ENCODE assay signal across 17 cellular contexts in the genomic region with DNA sequence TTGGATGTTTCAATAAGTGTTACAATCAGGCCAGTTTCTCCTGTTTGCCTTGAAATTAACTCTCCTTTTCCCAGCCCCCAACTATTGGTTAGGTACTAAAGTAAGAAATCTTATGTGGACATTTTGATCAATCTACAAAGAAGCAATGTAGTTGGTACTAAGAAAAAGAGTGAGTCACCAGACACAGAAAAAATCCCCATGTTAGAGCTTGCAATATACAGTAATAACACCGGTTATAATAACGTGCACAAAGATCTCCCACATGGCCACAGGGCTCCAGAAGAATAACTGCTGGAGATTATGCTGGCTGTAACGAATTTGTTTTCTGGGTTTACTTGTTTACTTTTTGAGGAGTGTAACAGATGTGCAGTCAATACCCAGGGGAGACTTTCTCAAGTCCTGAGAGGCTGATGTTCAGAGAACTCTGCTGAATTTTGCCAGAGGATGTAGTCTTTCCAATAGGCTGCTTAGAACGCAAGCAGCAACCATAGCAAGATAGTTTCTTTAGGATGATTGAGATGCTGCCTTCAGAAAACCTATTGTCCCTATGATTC.
DNase-seq lines count a peak whose midpoint lies in the region; ATAC-seq and TF ChIP-seq lines count a peak whose summit lies in the region.
"Had no signal": no experiment of that assay in that cellular context is flagged by ENCODE, and none has a peak within 500 bp of the region (broad histone marks: within the 10 kb centered on the region; RNA-seq: fewer than 3 reads in every experiment).

No MANE protein-coding gene starts in this region.

- no peak for TF ChIP-seq EP300 in ovary (IDR thresholded peaks at IDR 0.05)

- peaks cover 5% of the 10 kb centered on the region; the same call in 1 of the 2 replicates for H3K36me3 ChIP-seq in Karpas-422 (ENCODE audit: insufficient read depth, low read length)
- no peaks in the 10 kb centered on the region for H3K36me3 ChIP-seq in SJCRH30
- H3K36me3 ChIP-seq in ovary, result no peaks in the 10 kb centered on the region

- H3K27ac ChIP-seq in Karpas-422 (ENCODE audit: low read length) (peak overlapping the region; percentile 94), SJCRH30 (no peak overlapping the region), ovary (no peak overlapping the region)
- H3K27ac ChIP-seq: 22Rv1, PC-9, RWPE1 had no signal

- H3K4me1 ChIP-seq in Karpas-422 (ENCODE audit: low read length) (peaks cover 61% of the 10 kb centered on the region), SJCRH30 (peaks cover 28% of the 10 kb centered on the region), ovary (ENCODE audit: insufficient read depth) (no peaks in the 10 kb centered on the region)

- peak overlapping the region; percentile 47; the same call in 1 of the 2 replicates for H2AFZ ChIP-seq in Karpas-422 (ENCODE audit: low read length)
- H2AFZ ChIP-seq: PC-9 had no signal

- ATAC-seq in HG02588 (IDR thresholded peaks at IDR 0.05; ENCODE audit: unreplicated experiment), result no peak
- ATAC-seq in GM21717 (IDR thresholded peaks at IDR 0.05; ENCODE audit: unreplicated experiment), result no peak

- H3K27me3 ChIP-seq in Karpas-422 (ENCODE audit: low read length) (no peaks in the 10 kb centered on the region), SJCRH30 (no peaks in the 10 kb centered on the region), ovary (no peaks in the 10 kb centered on the region)

- H3K9me3 ChIP-seq in Karpas-422 (ENCODE audit: low read length), result no peaks in the 10 kb centered on the region; the same call in 1 of the 2 replicates
- peaks cover 8% of the 10 kb centered on the region; the same call in 1 of the 2 replicates for H3K9me3 ChIP-seq in SJCRH30 (replicated peaks)
- H3K9me3 ChIP-seq in ovary, result no peaks in the 10 kb centered on the region

- H3K4me3 ChIP-seq in Karpas-422 (ENCODE audit: low read length), result no peak overlapping the region
- H3K4me3 ChIP-seq in SJCRH30, result no peak overlapping the region
- no peak overlapping the region for H3K4me3 ChIP-seq in ovary
- H3K4me3 ChIP-seq: PC-9 had no signal

- no peak for TF ChIP-seq POLR2A in ovary (IDR thresholded peaks at IDR 0.05)

- WGBS in ovary, 3 donors, result 47 to 59% (median 57%) methylated on average over 4 of the region's 4 CpGs

- no peak overlapping the region for H3K9ac ChIP-seq in Karpas-422 (ENCODE audit: low read length)

- no peaks in the 10 kb centered on the region for H4K20me1 ChIP-seq in Karpas-422 (ENCODE audit: insufficient read depth, low read depth, low read length)

- H3K79me2 ChIP-seq in Karpas-422 (ENCODE audit: low read length), result no peaks in the 10 kb centered on the region

- no peak for TF ChIP-seq CTCF in ovary (IDR thresholded peaks at IDR 0.05)

- DNase-seq in DMS 273 (lab: John Stamatoyannopoulos, UW; ENCODE audit: unreplicated experiment) (peak; percentile 9), DMS 273 treated with DMSO at 0.1 percent for 48 hours (lab: John Stamatoyannopoulos, UW) (no peak), Karpas-422 (no peak), SJCRH30 (peak; percentile 13 to 44), germinal center (ENCODE audit: low spot score) (peak; percentile 7), ovary (no peak)
- DNase-seq: GDM1, NCI-H1105, NCI-H1694, NCI-H2081 treated with DMSO at 0.1 percent for 48 hours, NCI-H510A treated with DMSO at 0.1 percent for 48 hours, NCI-H82, PC-9 had no signal

- intact Hi-C loops in ovary (cut with DNase I), result no loop called here

- H3K4me2 ChIP-seq in Karpas-422 (ENCODE audit: low read depth, low read length, poor library complexity, severe bottlenecking), result no peak overlapping the region
- H3K4me2 ChIP-seq: PC-9 had no signal

- H3K9me2 ChIP-seq in Karpas-422 (replicated peaks; ENCODE audit: insufficient read depth, low read length), result no peaks in the 10 kb centered on the region

Comparison
In these comparisons a context has a peak if more than half of its experiments do, and no peak if none do; other contexts are left out.
1. DNase-seq: peak in DMS 273 (single experiment), SJCRH30 (2 of 2) and germinal center (single experiment); none in DMS 273 treated with DMSO at 0.1 percent for 48 hours (single experiment), Karpas-422 (single experiment) and ovary (0 of 5).